ENCODE assay signal across 21 cellular contexts in genomic region chr4:61245321-61245720, GRCh38. TPM values are rescaled to one million over a fixed set of nuclear protein-coding genes. Genes with fewer than 3 reads are reported as not detected.
"Had no signal": no experiment of that assay in that cellular context is flagged by ENCODE, and none has a peak within 500 bp of the region (broad histone marks: within the 10 kb centered on the region; RNA-seq: fewer than 3 reads in every experiment).

No MANE protein-coding gene starts in this region.

- H3K9me3 Mint-ChIP-seq: activated T-helper 1 cell treated with anti-CD3 and anti-CD28 coated beads, Interleukin-12 subunit alpha, Interleukin-12 subunit beta, Interleukin-2, Interleukin-4 antibody, amounts not matched to agents 30 ng/mL and 10 ng/mL and 1 ng/mL, durations not matched to agents 14 hours and 24 hours and 36 hours; WTC11 had no signal

- H3K27me3 Mint-ChIP-seq: activated CD4-positive, alpha-beta T cell treated with anti-CD3 and anti-CD28 coated beads for 36 hours; effector memory CD8-positive, alpha-beta T cell; naive B cell had no signal

- DNase-seq: activated CD4-positive, alpha-beta T cell treated with anti-CD3 and anti-CD28 coated beads for 36 hours; activated CD4-positive, alpha-beta T cell treated with anti-CD3 and anti-CD28 coated beads, Interleukin-2, amount 50 U/mL, for 48 hours; activated gamma-delta T cell treated with Interleukin-2 at 50 U/mL for 16 hours; activated T-cell treated with anti-CD3 and anti-CD28 coated beads for 4 hours; dermis blood vessel endothelial cell; effector memory CD8-positive, alpha-beta T cell; esophagus squamous epithelium; hippocampal formation; left colon; naive B cell; psoas muscle; stimulated activated CD4-positive, alpha-beta T cell treated with anti-CD3 and anti-CD28 coated beads, Interleukin-4, amount 100 ng/mL, for 1 hour; uterus had no signal

- ATAC-seq: activated CD4-positive, alpha-beta T cell treated with anti-CD3 and anti-CD28 coated beads for 36 hours; activated naive CD4-positive, alpha-beta T cell treated with anti-CD3 and anti-CD28 coated beads, Interleukin-2, amount 50 U/mL, for 72 hours; effector memory CD8-positive, alpha-beta T cell; left colon; psoas muscle; sciatic nerve; stimulated activated effector memory CD8-positive, alpha-beta T cell treated with anti-CD3 and anti-CD28 coated beads, Interleukin-12 subunit alpha, Interleukin-12 subunit beta, amount 100 ng/mL, for 72 hours; WTC11 had no signal

- H3K4me3 Mint-ChIP-seq: activated CD4-positive, alpha-beta T cell treated with anti-CD3 and anti-CD28 coated beads for 36 hours; activated T-helper 1 cell treated with anti-CD3 and anti-CD28 coated beads, Interleukin-12 subunit alpha, Interleukin-12 subunit beta, Interleukin-2, Interleukin-4 antibody, amounts not matched to agents 30 ng/mL and 10 ng/mL and 1 ng/mL, durations not matched to agents 14 hours and 24 hours and 36 hours; effector memory CD8-positive, alpha-beta T cell; naive B cell; stimulated activated effector memory CD8-positive, alpha-beta T cell treated with anti-CD3 and anti-CD28 coated beads, Interleukin-12 subunit alpha, Interleukin-12 subunit beta, amount 100 ng/mL, for 72 hours; WTC11 had no signal

- H3K27ac ChIP-seq: cardiac muscle cell, esophagus squamous epithelium, psoas muscle, uterus had no signal

- H3K27ac Mint-ChIP-seq: activated CD4-positive, alpha-beta T cell treated with anti-CD3 and anti-CD28 coated beads for 36 hours; activated naive CD4-positive, alpha-beta T cell treated with anti-CD3 and anti-CD28 coated beads, Interleukin-2, amount 50 U/mL, for 72 hours; activated T-helper 1 cell treated with anti-CD3 and anti-CD28 coated beads, Interleukin-12 subunit alpha, Interleukin-12 subunit beta, Interleukin-2, Interleukin-4 antibody, amounts not matched to agents 30 ng/mL and 10 ng/mL and 1 ng/mL, durations not matched to agents 14 hours and 24 hours and 36 hours; effector memory CD8-positive, alpha-beta T cell; naive B cell; stimulated activated effector memory CD8-positive, alpha-beta T cell treated with anti-CD3 and anti-CD28 coated beads, Interleukin-12 subunit alpha, Interleukin-12 subunit beta, amount 100 ng/mL, for 72 hours; WTC11 had no signal

- H3K27me3 ChIP-seq: cardiac muscle cell, esophagus squamous epithelium, uterus had no signal

- H3K4me3 ChIP-seq: cardiac muscle cell, esophagus squamous epithelium, psoas muscle, smooth muscle cell, uterus had no signal

- H3K4me1 ChIP-seq: esophagus squamous epithelium, psoas muscle, uterus had no signal

- H3K36me3 Mint-ChIP-seq: activated naive CD4-positive, alpha-beta T cell treated with anti-CD3 and anti-CD28 coated beads, Interleukin-2, amount 50 U/mL, for 72 hours; naive B cell; stimulated activated effector memory CD8-positive, alpha-beta T cell treated with anti-CD3 and anti-CD28 coated beads, Interleukin-12 subunit alpha, Interleukin-12 subunit beta, amount 100 ng/mL, for 72 hours; WTC11 had no signal

- H3K36me3 ChIP-seq: cardiac muscle cell, esophagus squamous epithelium, uterus had no signal

- H3K9me3 ChIP-seq: esophagus squamous epithelium, psoas muscle, uterus had no signal

- H3K4me1 Mint-ChIP-seq: activated CD4-positive, alpha-beta T cell treated with anti-CD3 and anti-CD28 coated beads for 36 hours; naive B cell; stimulated activated effector memory CD8-positive, alpha-beta T cell treated with anti-CD3 and anti-CD28 coated beads, Interleukin-12 subunit alpha, Interleukin-12 subunit beta, amount 100 ng/mL, for 72 hours had no signal

RNA-seq across cellular contexts. Expression of gene ADGRL3, which starts 45.2 kb away (rescaled TPM):
- total RNA-seq: activated CD4-positive, alpha-beta T cell treated with anti-CD3 and anti-CD28 coated beads for 36 hours; activated naive CD4-positive, alpha-beta T cell treated with anti-CD3 and anti-CD28 coated beads, Interleukin-2, amount 50 U/mL, for 72 hours; activated T-helper 1 cell treated with anti-CD3 and anti-CD28 coated beads, Interleukin-12 subunit alpha, Interleukin-12 subunit beta, Interleukin-2, Interleukin-4 antibody, amounts not matched to agents 30 ng/mL and 10 ng/mL and 1 ng/mL, durations not matched to agents 14 hours and 24 hours and 36 hours; T-helper 2 cell treated with Interferon-gamma antibody and Interleukin-4, amounts not matched to agents 100 ng/mL and 5 ng/mL, for 36 hours had no signal
